Comparison of ENCODE assay signal across 16 cellular contexts in the genomic region with DNA sequence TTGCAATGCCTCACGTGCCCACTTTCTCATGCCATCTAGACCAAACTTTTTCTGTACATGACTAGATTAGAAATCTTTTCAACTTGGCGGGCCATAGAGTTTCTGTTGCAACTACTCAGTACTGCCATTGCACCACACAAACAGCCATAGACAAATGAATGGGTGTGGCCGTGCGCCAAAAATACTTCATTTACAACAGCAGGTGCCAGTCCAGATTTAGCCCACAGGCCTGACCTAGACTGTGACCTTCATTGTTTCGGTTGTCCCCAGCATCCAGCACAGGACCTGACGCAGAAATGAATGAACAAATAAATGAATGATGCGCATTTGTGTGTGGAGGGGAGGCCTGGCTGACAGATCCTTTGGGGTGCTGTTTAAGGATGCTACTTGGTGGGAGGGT. TPM values are rescaled to one million over a fixed set of nuclear protein-coding genes. Genes with fewer than 3 reads are reported as not detected.
DNase-seq lines count a peak whose midpoint lies in the region; ATAC-seq and TF ChIP-seq lines count a peak whose summit lies in the region.
"Had no signal": no experiment of that assay in that cellular context is flagged by ENCODE, and none has a peak within 500 bp of the region (broad histone marks: within the 10 kb centered on the region; RNA-seq: fewer than 3 reads in every experiment).

No MANE protein-coding gene starts in this region.

- no peaks in the 10 kb centered on the region for H3K27me3 ChIP-seq in MM.1S (replicated peaks; ENCODE audit: insufficient read depth, low read length)
- no peaks in the 10 kb centered on the region for H3K27me3 ChIP-seq in heart right ventricle
- no peaks in the 10 kb centered on the region for H3K27me3 ChIP-seq in stomach
- H3K27me3 ChIP-seq: tibial nerve had no signal

- TF ChIP-seq EP300 in stomach (IDR thresholded peaks at IDR 0.05) = no peak

- 50 to 65% methylated on average over 7 of the region's 7 CpGs for WGBS in heart right ventricle, 2 donors
- WGBS in stomach, 5 donors = 78 to 83% (median 79%) methylated on average over 7 of the region's 7 CpGs

- H3F3A ChIP-seq in MM.1S (ENCODE audit: insufficient read depth, low read length) = peaks cover 12% of the 10 kb centered on the region

- TF ChIP-seq POLR2A in stomach (IDR thresholded peaks at IDR 0.05) = no peak

- H4K20me1 ChIP-seq in MM.1S (ENCODE audit: insufficient read depth, low read length) = no peaks in the 10 kb centered on the region

- no peaks in the 10 kb centered on the region for H3K9me3 ChIP-seq in MM.1S (replicated peaks; ENCODE audit: insufficient read depth, low read length)
- H3K9me3 ChIP-seq in heart right ventricle = no peaks in the 10 kb centered on the region
- H3K9me3 ChIP-seq in stomach = no peaks in the 10 kb centered on the region
- H3K9me3 ChIP-seq: HAP-1, SK-N-SH, tibial nerve had no signal

- peak; percentile 96 for DNase-seq in MM.1S
- DNase-seq in heart right ventricle = peak in 1 of 2 donors; percentile 71
- DNase-seq in stomach = peak; percentile 53
- no peak for DNase-seq in activated T-cell treated with anti-CD3 and anti-CD28 coated beads, Interleukin-2, amount 50 U/mL, for 1 hour
- no peak for DNase-seq in LoVo (ENCODE audit: low spot score)
- no peak for DNase-seq in COLO829 (ENCODE audit: low spot score)
- DNase-seq: activated CD4-positive, alpha-beta T cell treated with anti-CD3 and anti-CD28 coated beads, Interleukin-2, amount 10 ng/mL, durations not matched to agents 7 days and 5 days; activated CD8-positive, alpha-beta memory T cell treated with anti-CD3 and anti-CD28 coated beads, Interleukin-2, amount 50 U/mL, for 48 hours; activated gamma-delta T cell treated with Interleukin-2 at 50 U/mL for 16 hours; NCI-H2029; NCI-H446 treated with DMSO at 0.1 percent for 48 hours; SK-N-SH; stimulated activated CD4-positive, alpha-beta T cell treated with anti-CD3 and anti-CD28 coated beads, Interleukin-4, amount 100 ng/mL, for 1 hour had no signal

- H2AFZ ChIP-seq in MM.1S (ENCODE audit: low read length) = no peak overlapping the region

- H3K36me3 ChIP-seq in MM.1S (replicated peaks; ENCODE audit: insufficient read depth, low read length) (no peaks in the 10 kb centered on the region), heart right ventricle (peaks cover 0 to 78% (median 27%) of the 10 kb centered on the region in 9 donors), stomach (peaks cover 52 to 90% (median 87%) of the 10 kb centered on the region in 4 donors)
- H3K36me3 ChIP-seq: HAP-1 had no signal

- intact Hi-C loops in heart right ventricle (cut with DNase I) (loop anchor here in 3 of 10 donors (10.0 kb wide), 3 partner anchors 196 to 516 kb away; no protein-coding TSS in a partner anchor), stomach (cut with DNase I; ENCODE audit: low total_unique reads) (no loop called here)

- peak overlapping the region; percentile 82 for H3K27ac ChIP-seq in MM.1S (ENCODE audit: low read length)
- H3K27ac ChIP-seq in heart right ventricle = peak overlapping the region in 7 of 10 donors; percentile 29 to 63 (median 49)
- H3K27ac ChIP-seq in stomach = no peak overlapping the region

- H3K4me2 ChIP-seq in MM.1S (ENCODE audit: low read depth, low read length) = peak overlapping the region; percentile 38
- H3K4me2 ChIP-seq: SK-N-SH had no signal

- peak overlapping the region; percentile 9; the same call in 1 of the 2 replicates for H3K9ac ChIP-seq in MM.1S (ENCODE audit: low read length)
- H3K9ac ChIP-seq: SK-N-SH had no signal

- ATAC-seq in GM18873 (IDR thresholded peaks at IDR 0.05; ENCODE audit: low FRiP score, unreplicated experiment) (peak; percentile 73), heart right ventricle (peak; percentile 64 to 82 (median 78))

- peaks cover 40% of the 10 kb centered on the region for H3K4me1 ChIP-seq in MM.1S (ENCODE audit: low read length)
- peaks cover 0 to 18% (median 3%) of the 10 kb centered on the region in 9 donors for H3K4me1 ChIP-seq in heart right ventricle
- H3K4me1 ChIP-seq in stomach = peaks cover 9 to 13% (median 9%) of the 10 kb centered on the region in 4 donors
- H3K4me1 ChIP-seq: HAP-1 had no signal

- H3K4me3 ChIP-seq in MM.1S (ENCODE audit: low read length) = no peak overlapping the region
- no peak overlapping the region for H3K4me3 ChIP-seq in heart right ventricle
- H3K4me3 ChIP-seq in stomach = no peak overlapping the region
- H3K4me3 ChIP-seq: HAP-1, tibial nerve had no signal

- TF ChIP-seq CTCF in MM.1S (IDR thresholded peaks at IDR 0.05; ENCODE audit: low read length) = no peak
- no peak for TF ChIP-seq CTCF in heart right ventricle (IDR thresholded peaks at IDR 0.05)
- no peak for TF ChIP-seq CTCF in stomach (IDR thresholded peaks at IDR 0.05)

- no peaks in the 10 kb centered on the region for H3K79me2 ChIP-seq in MM.1S (ENCODE audit: low read length)

- H3K9me2 ChIP-seq in MM.1S (replicated peaks; ENCODE audit: insufficient read depth, low read length) = no peaks in the 10 kb centered on the region
- H3K9me2 ChIP-seq: SK-N-SH had no signal

RNA-seq across cellular contexts. Expression of gene PDK2, which starts 14.3 kb away (rescaled TPM):
- total RNA-seq in heart right ventricle = 100 to 1,000 TPM; 161 to 337 (median 231) TPM
- 100 to 1,000 TPM in 1 of 2 donors, 10 to 100 TPM in 1; 88.1 to 129 TPM for polyA plus RNA-seq in heart right ventricle
- 100 to 1,000 TPM in 1 of 5 donors, 10 to 100 TPM in 2, 1 to 10 TPM in 2; 4.6 to 255 (median 31.2) TPM for total RNA-seq in stomach
- polyA plus RNA-seq in stomach = 10 to 100 TPM; 13.5 to 20.6 (median 20.1) TPM

RNA-seq across cellular contexts. Expression of gene ITGA3, which starts 24.9 kb away (rescaled TPM):
- total RNA-seq in heart right ventricle = 10 to 100 TPM; 12.5 to 44.2 (median 22.5) TPM
- polyA plus RNA-seq in heart right ventricle = 10 to 100 TPM; 26.1 to 39.9 TPM
- 100 to 1,000 TPM in 4 of 5 donors, 10 to 100 TPM in 1; 33.6 to 698 (median 193) TPM for total RNA-seq in stomach
- polyA plus RNA-seq in stomach = 10 to 100 TPM in 2 of 3 donors, 1 to 10 TPM in 1; 6.9 to 37.5 (median 29.5) TPM

RNA-seq across cellular contexts. Expression of gene SAMD14, which starts 49.1 kb away (rescaled TPM):
- total RNA-seq in heart right ventricle = 1 to 10 TPM; 1.5 to 3.8 (median 1.9) TPM
- polyA plus RNA-seq in heart right ventricle = 1 to 10 TPM; 1.9 to 3.8 TPM
- total RNA-seq in stomach = 10 to 100 TPM in 1 of 5 donors, 1 to 10 TPM in 2, not detected in 2; 1.5 to 87.0 (median 1.9) TPM
- 1 to 10 TPM; 1.3 to 2.3 (median 1.6) TPM for polyA plus RNA-seq in stomach

Comparison
In these comparisons a context has a peak if more than half of its experiments do, and no peak if none do; other contexts are left out.
1. DNase-seq: peak in MM.1S (single experiment) and stomach (single experiment); none in activated T-cell treated with anti-CD3 and anti-CD28 coated beads, Interleukin-2, amount 50 U/mL, for 1 hour (single experiment), LoVo (single experiment) and COLO829 (single experiment).
2. H3K27ac ChIP-seq: peak in MM.1S (single experiment) and heart right ventricle (7 of 10); none in stomach (0 of 5).